Comparison of ENCODE assay signal across 9 cellular contexts in the genomic region with DNA sequence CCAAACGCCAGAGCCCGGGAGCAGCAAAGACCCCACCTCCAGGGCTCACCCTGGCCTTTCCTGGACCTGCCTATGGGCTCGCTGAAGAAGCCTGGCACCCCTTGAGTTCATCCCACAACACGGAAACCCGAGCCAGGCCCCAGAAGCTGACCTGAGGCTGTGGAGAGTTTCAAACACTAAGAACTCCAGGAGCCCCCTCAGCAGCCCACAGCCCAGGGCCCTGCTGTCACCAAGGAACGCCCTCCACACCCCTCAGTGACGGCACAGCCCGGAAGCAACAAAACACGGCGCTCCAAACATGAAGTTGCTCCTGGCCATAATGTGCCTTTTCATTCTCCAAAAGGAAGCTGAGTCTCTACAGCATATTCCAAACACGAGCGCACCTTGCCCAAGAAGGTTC. TPM values are rescaled to one million over a fixed set of nuclear protein-coding genes. Genes with fewer than 3 reads are reported as not detected.
A peak's percentile ranks its signal among the peaks of the same experiment; 100 is the strongest.
DNase-seq lines count a peak whose midpoint lies in the region; ATAC-seq and TF ChIP-seq lines count a peak whose summit lies in the region.
"Had no signal": no experiment of that assay in that cellular context is flagged by ENCODE, and none has a peak within 500 bp of the region (broad histone marks: within the 10 kb centered on the region; RNA-seq: fewer than 3 reads in every experiment).

No MANE protein-coding gene starts in this region.

- ATAC-seq in CD4-positive, CD25-positive, alpha-beta regulatory T cell (ENCODE audit: low read depth in 2 of 2) = no peak
- ATAC-seq in HG02759 (IDR thresholded peaks at IDR 0.05; ENCODE audit: unreplicated experiment) = no peak

- peaks cover 18% of the 10 kb centered on the region for H3K36me3 Mint-ChIP-seq in CD4-positive, CD25-positive, alpha-beta regulatory T cell
- H3K36me3 Mint-ChIP-seq in endodermal cell (ENCODE audit: low read depth) (peaks cover 36% of the 10 kb centered on the region), osteocyte (ENCODE audit: unreplicated experiment) (peaks cover 7% of the 10 kb centered on the region)

- no peaks in the 10 kb centered on the region for H3K27me3 ChIP-seq in CD4-positive, CD25-positive, alpha-beta regulatory T cell (ENCODE audit: control insufficient read depth, insufficient read depth, low read length)
- H3K27me3 ChIP-seq in Peyer's patch (no peaks in the 10 kb centered on the region), endodermal cell (ENCODE audit: control insufficient read depth, insufficient read depth, low read length, poor library complexity, severe bottlenecking) (no peaks in the 10 kb centered on the region), SK-N-SH (ENCODE audit: insufficient read depth) (no peaks in the 10 kb centered on the region)

- peak overlapping the region; percentile 88 to 95 (median 92) for H3K4me3 Mint-ChIP-seq in CD4-positive, CD25-positive, alpha-beta regulatory T cell
- H3K4me3 Mint-ChIP-seq in endodermal cell (no peak overlapping the region), osteocyte (ENCODE audit: unreplicated experiment) (no peak overlapping the region)

- no peak overlapping the region for H2AFZ ChIP-seq in SK-N-SH (ENCODE audit: low read depth)

- H3K9me3 Mint-ChIP-seq in CD4-positive, CD25-positive, alpha-beta regulatory T cell = no peaks in the 10 kb centered on the region
- no peaks in the 10 kb centered on the region for H3K9me3 Mint-ChIP-seq in endodermal cell
- no peaks in the 10 kb centered on the region for H3K9me3 Mint-ChIP-seq in osteocyte (ENCODE audit: unreplicated experiment)

- 89 to 94% methylated on average over 8 to 12 of the region's 12 CpGs for WGBS in endodermal cell (ENCODE audit: insufficient coverage in 1 of 2, insufficient read length in 1 of 2), 2 experiments
- 97% methylated on average over 12 of the region's 12 CpGs for WGBS in SK-N-SH (ENCODE audit: low lambda C conversion rate)

- H3K27ac ChIP-seq in CD4-positive, CD25-positive, alpha-beta regulatory T cell (ENCODE audit: insufficient read depth, low read length, poor library complexity, severe bottlenecking) = peak overlapping the region; percentile 69
- H3K27ac ChIP-seq in Peyer's patch = peak overlapping the region; percentile 49 to 78 (median 62)
- H3K27ac ChIP-seq in endodermal cell (ENCODE audit: low read depth, low read length) = no peak overlapping the region
- no peak overlapping the region for H3K27ac ChIP-seq in SK-N-SH (ENCODE audit: low read depth in 2 of 2, low read length in 1 of 2)

- CTCF ChIA-PET in SK-N-SH (lab: Yijun Ruan, JAX) = interaction anchor here (0.9 kb wide), 1 partner anchor 10 kb away, joined by 3 read pairs; the partner anchor contains the start of gene SLC38A10

- peak overlapping the region; percentile 68 for H3K4me3 ChIP-seq in CD4-positive, CD25-positive, alpha-beta regulatory T cell (ENCODE audit: low read depth, low read length)
- H3K4me3 ChIP-seq in Peyer's patch = peak overlapping the region; percentile 38 to 51 (median 44)
- H3K4me3 ChIP-seq in endodermal cell (ENCODE audit: low read length) = no peak overlapping the region
- no peak overlapping the region for H3K4me3 ChIP-seq in SK-N-SH (ENCODE audit: low read depth in 2 of 2, low read length in 1 of 2)

- POLR2A ChIA-PET in SK-N-SH (lab: Yijun Ruan, JAX) = no interaction called here

- no peak for TF ChIP-seq EP300 in SK-N-SH (IDR thresholded peaks at IDR 0.05; ENCODE audit: borderline replicate concordance in 1 of 2, low read depth in 1 of 2, low read length in 1 of 2)

- no peaks in the 10 kb centered on the region for H3K9me3 ChIP-seq in CD4-positive, CD25-positive, alpha-beta regulatory T cell (ENCODE audit: control insufficient read depth in 2 of 2, low read length in 2 of 2)
- no peaks in the 10 kb centered on the region for H3K9me3 ChIP-seq in Peyer's patch
- H3K9me3 ChIP-seq in endodermal cell (ENCODE audit: control insufficient read depth, low read length) = no peaks in the 10 kb centered on the region
- no peaks in the 10 kb centered on the region for H3K9me3 ChIP-seq in SK-N-SH

- TF ChIP-seq RAD21 in SK-N-SH (IDR thresholded peaks at IDR 0.05; ENCODE audit: low read length) = no peak

- H3K9ac ChIP-seq in endodermal cell (ENCODE audit: extremely low read depth, low read length, poor library complexity, severe bottlenecking) = no peak overlapping the region
- H3K9ac ChIP-seq in SK-N-SH = no peak overlapping the region

- peak overlapping the region; percentile 92 to 95 (median 93) for H3K27ac Mint-ChIP-seq in CD4-positive, CD25-positive, alpha-beta regulatory T cell
- H3K27ac Mint-ChIP-seq in endodermal cell (peak overlapping the region; percentile 26), osteocyte (ENCODE audit: unreplicated experiment) (peak overlapping the region; percentile 80)

- peaks cover 54% of the 10 kb centered on the region for H4K20me1 ChIP-seq in SK-N-SH (ENCODE audit: insufficient read depth)

- no peaks in the 10 kb centered on the region for H3K9me2 ChIP-seq in SK-N-SH

- no peaks in the 10 kb centered on the region for H3K27me3 Mint-ChIP-seq in CD4-positive, CD25-positive, alpha-beta regulatory T cell
- H3K27me3 Mint-ChIP-seq in endodermal cell (ENCODE audit: insufficient read depth) (no peaks in the 10 kb centered on the region), osteocyte (ENCODE audit: unreplicated experiment) (no peaks in the 10 kb centered on the region)

- H3K36me3 ChIP-seq in CD4-positive, CD25-positive, alpha-beta regulatory T cell (ENCODE audit: control insufficient read depth, insufficient read depth, low read length) = peaks cover 14% of the 10 kb centered on the region
- H3K36me3 ChIP-seq in Peyer's patch = peaks cover 0 to 64% (median 0%) of the 10 kb centered on the region in 3 donors
- peaks cover 14% of the 10 kb centered on the region for H3K36me3 ChIP-seq in endodermal cell (ENCODE audit: control insufficient read depth, insufficient read depth, low read length)
- peaks cover 24 to 51% of the 10 kb centered on the region in 2 experiments for H3K36me3 ChIP-seq in SK-N-SH (replicated peaks in 1 of 2; ENCODE audit: control insufficient read depth in 1 of 2, insufficient read depth in 2 of 2, low read length in 1 of 2)

- no peaks in the 10 kb centered on the region for H3F3A ChIP-seq in SK-N-SH (replicated peaks; ENCODE audit: insufficient read depth)

- no peak for DNase-seq in CD4-positive, CD25-positive, alpha-beta regulatory T cell
- DNase-seq in Peyer's patch (no peak), endodermal cell (no peak), osteocyte (ENCODE audit: extremely low spot score, unreplicated experiment) (no peak), SK-N-SH (no peak), SIG-M5 treated with dmso at 0.1 percent for 504 hours (lab: John Stamatoyannopoulos, UW; ENCODE audit: unreplicated experiment) (no peak), nucleus accumbens (lab: John Stamatoyannopoulos, UW) (no peak)
- DNase-seq: NCI-H1048 had no signal

- TF ChIP-seq CTCF in Peyer's patch (IDR thresholded peaks at IDR 0.05) (no peak), endodermal cell (conservative IDR thresholded peaks at IDR 0.05) (no peak), osteocyte (IDR thresholded peaks at IDR 0.05) (no peak), SK-N-SH (IDR thresholded peaks at IDR 0.05) (no peak)

- peaks cover 36% of the 10 kb centered on the region for H3K4me1 ChIP-seq in CD4-positive, CD25-positive, alpha-beta regulatory T cell (ENCODE audit: control insufficient read depth, insufficient read depth, low read length, poor library complexity, severe bottlenecking)
- H3K4me1 ChIP-seq in Peyer's patch (peaks cover 0 to 10% (median 7%) of the 10 kb centered on the region in 4 donors), endodermal cell (ENCODE audit: control insufficient read depth, insufficient read depth, low read length) (no peaks in the 10 kb centered on the region), SK-N-SH (ENCODE audit: control insufficient read depth in 1 of 2, insufficient read depth in 2 of 2, low read depth in 1 of 2, low read length in 1 of 2) (no peaks in the 10 kb centered on the region)

- H3K4me2 ChIP-seq in SK-N-SH = no peak overlapping the region

- H3K79me2 ChIP-seq in SK-N-SH (ENCODE audit: insufficient read depth) = peaks cover 64% of the 10 kb centered on the region

- no peak for TF ChIP-seq POLR2A in Peyer's patch (IDR thresholded peaks at IDR 0.05)

- peaks cover 0 to 55% (median 15%) of the 10 kb centered on the region in 4 donors for H3K4me1 Mint-ChIP-seq in CD4-positive, CD25-positive, alpha-beta regulatory T cell
- H3K4me1 Mint-ChIP-seq in endodermal cell = no peaks in the 10 kb centered on the region
- H3K4me1 Mint-ChIP-seq in osteocyte (ENCODE audit: unreplicated experiment) = peaks cover 16% of the 10 kb centered on the region

TF ChIP-seq in SK-N-SH, 30 proteins besides CTCF, POLR2A, EP300 and RAD21 (continues in another document):
- TF ChIP-seq FOSL2 (IDR thresholded peaks at IDR 0.05; ENCODE audit: borderline replicate concordance, low read depth) (no peak), EZH2phosphoT487 (IDR thresholded peaks at IDR 0.05; ENCODE audit: borderline replicate concordance, low read depth) (no peak)

RNA-seq across cellular contexts. Expression of gene SLC38A10, which starts 9.2 kb away (rescaled TPM):
- 66.3 TPM for total RNA-seq in CD4-positive, CD25-positive, alpha-beta regulatory T cell
- 10 to 100 TPM; 38.2 to 60.1 (median 48.6) TPM for polyA plus RNA-seq in CD4-positive, CD25-positive, alpha-beta regulatory T cell
- total RNA-seq in Peyer's patch (100 to 1,000 TPM; 126 to 206 (median 169) TPM), endodermal cell (10 to 100 TPM; 60.2 to 90.3 TPM), osteocyte (120 TPM in 2 replicates)
- 30.6 TPM for polyA plus RNA-seq in endodermal cell (2013, experiment 1 of 2)
- 33.5 TPM for polyA plus RNA-seq in endodermal cell (2013, experiment 2 of 2)
- polyA plus RNA-seq in SK-N-SH (2012; rRNA removed) = 64.3 and 82.2 TPM in 2 replicates
- 29.3 and 49.2 TPM in 2 replicates for polyA plus RNA-seq in SK-N-SH (2012; cell fraction: cytosol; rRNA removed)
- 190 and 211 TPM in 2 replicates for polyA plus RNA-seq in SK-N-SH (2012; cell fraction: nucleus; rRNA removed)

RNA-seq across cellular contexts. Expression of gene NDUFAF8, which starts 46.8 kb away (rescaled TPM):
- 34.8 TPM for total RNA-seq in CD4-positive, CD25-positive, alpha-beta regulatory T cell
- 10 to 100 TPM; 56.9 to 83.2 (median 78.6) TPM for polyA plus RNA-seq in CD4-positive, CD25-positive, alpha-beta regulatory T cell
- 10 to 100 TPM; 17.8 to 62.7 (median 25.2) TPM for total RNA-seq in Peyer's patch
- total RNA-seq in endodermal cell = 10 to 100 TPM; 42.7 to 48.7 TPM
- 60.9 TPM for polyA plus RNA-seq in endodermal cell (2013, experiment 1 of 2)
- polyA plus RNA-seq in endodermal cell (2013, experiment 2 of 2) = 52.0 TPM
- 38.9 and 42.4 TPM in 2 replicates for total RNA-seq in osteocyte
- polyA plus RNA-seq in SK-N-SH (2012; rRNA removed) = 194 and 229 TPM in 2 replicates
- polyA plus RNA-seq in SK-N-SH (2012; cell fraction: cytosol; rRNA removed) = 230 and 349 TPM in 2 replicates
- polyA plus RNA-seq in SK-N-SH (2012; cell fraction: nucleus; rRNA removed) = 139 and 227 TPM in 2 replicates

RNA-seq across cellular contexts. Expression of gene TEPSIN, which starts 47.0 kb away (rescaled TPM):
- total RNA-seq in CD4-positive, CD25-positive, alpha-beta regulatory T cell = 113 TPM
- 1 to 10 TPM; 2.1 to 6.3 (median 5.7) TPM for polyA plus RNA-seq in CD4-positive, CD25-positive, alpha-beta regulatory T cell
- total RNA-seq in Peyer's patch = 100 to 1,000 TPM in 1 of 4 donors, 10 to 100 TPM in 3; 38.0 to 156 (median 79.4) TPM
- 10 to 100 TPM; 30.0 to 45.0 TPM for total RNA-seq in endodermal cell
- 24.6 TPM for polyA plus RNA-seq in endodermal cell (2013, experiment 1 of 2)
- polyA plus RNA-seq in endodermal cell (2013, experiment 2 of 2) = 21.1 TPM
- 39.2 and 42.3 TPM in 2 replicates for total RNA-seq in osteocyte
- polyA plus RNA-seq in SK-N-SH (2012; rRNA removed) = 35.3 and 36.1 TPM in 2 replicates
- 4.6 and 9.6 TPM in 2 replicates for polyA plus RNA-seq in SK-N-SH (2012; cell fraction: cytosol; rRNA removed)
- polyA plus RNA-seq in SK-N-SH (2012; cell fraction: nucleus; rRNA removed) = 379 and 617 TPM in 2 replicates

Comparison
In these comparisons a context has a peak if more than half of its experiments do, and no peak if none do; other contexts are left out.
1. H3K27ac ChIP-seq: peak in CD4-positive, CD25-positive, alpha-beta regulatory T cell (single experiment) and Peyer's patch (4 of 4); none in endodermal cell (single experiment) and SK-N-SH (0 of 2).
2. H3K4me3 ChIP-seq: peak in CD4-positive, CD25-positive, alpha-beta regulatory T cell (single experiment) and Peyer's patch (4 of 4); none in endodermal cell (single experiment) and SK-N-SH (0 of 2).
3. H3K27ac Mint-ChIP-seq: peak in every context shown above with its lines; median percentile 93 in CD4-positive, CD25-positive, alpha-beta regulatory T cell; 80 in osteocyte; 26 in endodermal cell.
4. H3K4me3 Mint-ChIP-seq: peak in CD4-positive, CD25-positive, alpha-beta regulatory T cell (4 of 4); none in endodermal cell (single experiment) and osteocyte (single experiment).